Comparison of ENCODE assay signal across 9 cellular contexts in genomic region chr2:181165199-181165868, GRCh38.
A peak's percentile ranks its signal among the peaks of the same experiment; 100 is the strongest.
DNase-seq lines count a peak whose midpoint lies in the region; ATAC-seq and TF ChIP-seq lines count a peak whose summit lies in the region.
"Had no signal": no experiment of that assay in that cellular context is flagged by ENCODE, and none has a peak within 500 bp of the region (broad histone marks: within the 10 kb centered on the region; RNA-seq: fewer than 3 reads in every experiment).

No MANE protein-coding gene starts in this region.

- H3K9me3 Mint-ChIP-seq in CD8-positive, alpha-beta T cell = peaks cover 20% of the 10 kb centered on the region
- peaks cover 23 to 24% of the 10 kb centered on the region in 2 donors for H3K9me3 Mint-ChIP-seq in activated naive CD4-positive, alpha-beta T cell treated with anti-CD3 and anti-CD28 coated beads, Interleukin-2, amount 50 U/mL, for 72 hours

- H3K36me3 ChIP-seq in CD8-positive, alpha-beta T cell (ENCODE audit: insufficient read depth, low read length) = no peaks in the 10 kb centered on the region
- no peaks in the 10 kb centered on the region for H3K36me3 ChIP-seq in aorta (ENCODE audit: control insufficient read depth in 1 of 2, insufficient read depth in 2 of 2, low read length in 1 of 2)

- 78 to 80% methylated on average over 6 of the region's 6 CpGs for WGBS in aorta, 2 donors

- H3K4me3 Mint-ChIP-seq in CD8-positive, alpha-beta T cell = peak overlapping the region; percentile 70

- H3K9me3 ChIP-seq in CD8-positive, alpha-beta T cell (ENCODE audit: low read length) = peaks cover 5% of the 10 kb centered on the region
- peaks cover 2% of the 10 kb centered on the region for H3K9me3 ChIP-seq in aorta (ENCODE audit: control insufficient read depth, low read length)

- peaks cover 64% of the 10 kb centered on the region for H3K4me1 Mint-ChIP-seq in CD8-positive, alpha-beta T cell (ENCODE audit: low read depth)

- no peaks in the 10 kb centered on the region for H3K27me3 Mint-ChIP-seq in CD8-positive, alpha-beta T cell (ENCODE audit: low read depth)

- peak in 2 of 7 experiments; percentile 20 to 21 for DNase-seq in CD8-positive, alpha-beta T cell
- no peak for DNase-seq in activated naive CD4-positive, alpha-beta T cell treated with anti-CD3 and anti-CD28 coated beads, Interleukin-2, amount 50 U/mL, for 72 hours (ENCODE audit: low spot score in 2 of 2)
- DNase-seq in NCI-H446 (lab: John Stamatoyannopoulos, UW) (no peak), left ventricle myocardium superior (no peak), NCI-H774 (lab: John Stamatoyannopoulos, UW) (no peak), aorta (no peak)
- DNase-seq: NCI-H69 had no signal

- peaks cover 42% of the 10 kb centered on the region for H3K36me3 Mint-ChIP-seq in CD8-positive, alpha-beta T cell
- H3K36me3 Mint-ChIP-seq in activated naive CD4-positive, alpha-beta T cell treated with anti-CD3 and anti-CD28 coated beads, Interleukin-2, amount 50 U/mL, for 72 hours = peaks cover 28 to 45% of the 10 kb centered on the region in 2 donors

- CTCF ChIA-PET in CD8-positive, alpha-beta T cell (lab: Charles Lee) = interaction anchor here (1.1 to 1.8 kb wide), 3 partner anchors 10 to 61 kb away, joined by 3 to 7 read pairs (median 4); no protein-coding TSS in a partner anchor

- peak overlapping the region; percentile 95 for H3K27ac Mint-ChIP-seq in CD8-positive, alpha-beta T cell
- peak overlapping the region; percentile 90 to 99 for H3K27ac Mint-ChIP-seq in activated naive CD4-positive, alpha-beta T cell treated with anti-CD3 and anti-CD28 coated beads, Interleukin-2, amount 50 U/mL, for 72 hours

- peak; percentile 76 for ATAC-seq in CD8-positive, alpha-beta T cell
- ATAC-seq in GM19324 (IDR thresholded peaks at IDR 0.05; ENCODE audit: low FRiP score, unreplicated experiment) (peak; percentile 63), HG03097 (IDR thresholded peaks at IDR 0.05; ENCODE audit: low FRiP score, unreplicated experiment) (peak; percentile 63), left ventricle myocardium superior (no peak), aorta (ENCODE audit: low FRiP score) (no peak)
- ATAC-seq in activated naive CD4-positive, alpha-beta T cell treated with anti-CD3 and anti-CD28 coated beads, Interleukin-2, amount 50 U/mL, for 72 hours = peak; percentile 59 to 80

- H3K27ac ChIP-seq in CD8-positive, alpha-beta T cell (ENCODE audit: low read depth, low read length) = peak overlapping the region; percentile 36
- no peak overlapping the region for H3K27ac ChIP-seq in aorta (ENCODE audit: low read depth in 1 of 2, low read length in 2 of 2)

- H3K27me3 ChIP-seq in CD8-positive, alpha-beta T cell (ENCODE audit: insufficient read depth, low read length) = no peaks in the 10 kb centered on the region
- H3K27me3 ChIP-seq in aorta (ENCODE audit: control insufficient read depth in 1 of 2, insufficient read depth in 2 of 2, low read length in 1 of 2) = no peaks in the 10 kb centered on the region

- peaks cover 45% of the 10 kb centered on the region for H3K4me1 ChIP-seq in CD8-positive, alpha-beta T cell (ENCODE audit: insufficient read depth, low read length)
- H3K4me1 ChIP-seq in aorta (ENCODE audit: control insufficient read depth in 1 of 2, insufficient read depth in 2 of 2, low read length in 2 of 2) = no peaks in the 10 kb centered on the region

- intact Hi-C loops in CD8-positive, alpha-beta T cell (cut with DNase I, micrococcal nuclease) = loop anchor here in 1 of 2 experiments (2.0 to 5.0 kb wide), 2 partner anchors 17 to 292 kb away; partner anchors contain the start of gene ITGA4
- intact Hi-C loops in left ventricle myocardium superior (cut with micrococcal nuclease) (no loop called here), aorta (cut with DNase I) (no loop called here)

- H3K4me3 ChIP-seq in CD8-positive, alpha-beta T cell (ENCODE audit: low read depth, low read length) = peak overlapping the region; percentile 11
- no peak overlapping the region for H3K4me3 ChIP-seq in aorta (ENCODE audit: low read length in 2 of 2)

- TF ChIP-seq CTCF in CD8-positive, alpha-beta T cell (IDR thresholded peaks at IDR 0.05) = no peak

- POLR2A ChIA-PET in CD8-positive, alpha-beta T cell (lab: Charles Lee) = interaction anchor here (0.6 to 1.4 kb wide), 3 partner anchors 24 to 133 kb away, joined by 3 to 5 read pairs (median 4); no protein-coding TSS in a partner anchor

Comparison
In these comparisons a context has a peak if more than half of its experiments do, and no peak if none do; other contexts are left out.
1. ATAC-seq: peak in CD8-positive, alpha-beta T cell (single experiment), GM19324 (single experiment), HG03097 (single experiment) and activated naive CD4-positive, alpha-beta T cell treated with anti-CD3 and anti-CD28 coated beads, Interleukin-2, amount 50 U/mL, for 72 hours (2 of 2); none in left ventricle myocardium superior (single experiment) and aorta (single experiment).